In genomic region chr12:99024191-99024590, GRCh38 we compare ENCODE assay signal across 28 cellular contexts.
"Had no signal": no experiment of that assay in that cellular context is flagged by ENCODE, and none has a peak within 500 bp of the region (broad histone marks: within the 10 kb centered on the region; RNA-seq: fewer than 3 reads in every experiment).

No MANE protein-coding gene starts in this region.

- H3K27me3 ChIP-seq: left lung, neural progenitor cell, spleen, suprapubic skin, tibial artery, upper lobe of right lung had no signal

- H2AFZ ChIP-seq: neural progenitor cell had no signal

- H3K4me3 ChIP-seq: left lung, lower lobe of right lung, neural progenitor cell, prostate gland, skin epidermis, spleen, suprapubic skin, thoracic aorta, tibial artery, upper lobe of right lung had no signal

- H3K9me3 ChIP-seq: left lung, lower lobe of right lung, neutrophil, prostate gland, spleen, suprapubic skin, thoracic aorta, tibial artery, upper lobe of right lung had no signal

- DNase-seq: hippocampal formation; kidney glomerular epithelial cell; left colon; left lung; lower lobe of right lung; mesendoderm; naive B cell; natural killer cell; nephron progenitor cell; occipital lobe; retina; right cardiac atrium; spleen; stimulated activated CD4-positive, alpha-beta T cell treated with anti-CD3 and anti-CD28 coated beads, Interleukin-4, amount 100 ng/mL, for 24 hours; stimulated activated naive CD4-positive, alpha-beta T cell; tibial artery; trophoblast cell; upper lobe of right lung had no signal

- H3K36me3 ChIP-seq: left lung, lower lobe of right lung, neural progenitor cell, neutrophil, prostate gland, spleen, suprapubic skin, thoracic aorta, tibial artery, upper lobe of right lung had no signal

- H3K27ac ChIP-seq: left lung, lower lobe of right lung, neural progenitor cell, neutrophil, prostate gland, skin epidermis, spleen, suprapubic skin, thoracic aorta, tibial artery, upper lobe of right lung had no signal

- H3K9ac ChIP-seq: neural progenitor cell had no signal

- H3K4me1 ChIP-seq: left lung, lower lobe of right lung, neural progenitor cell, prostate gland, spleen, suprapubic skin, tibial artery, upper lobe of right lung had no signal

- FAIRE-seq: keratinocyte, urothelium cell line had no signal

- ATAC-seq: left colon; left lung; lower lobe of right lung; natural killer cell; right cardiac atrium; sciatic nerve; stimulated activated effector memory CD8-positive, alpha-beta T cell treated with anti-CD3 and anti-CD28 coated beads, Interleukin-12 subunit alpha, Interleukin-12 subunit beta, amount 100 ng/mL, for 72 hours; upper lobe of right lung had no signal

- H3K4me2 ChIP-seq: neural progenitor cell had no signal
